ENCODE assay signal across 8 cellular contexts in genomic region chr6:157756708-157757429, GRCh38.
DNase-seq lines count a peak whose midpoint lies in the region; ATAC-seq and TF ChIP-seq lines count a peak whose summit lies in the region.

No MANE protein-coding gene starts in this region.

- ATAC-seq in HG03378 (IDR thresholded peaks at IDR 0.05; ENCODE audit: unreplicated experiment) = peak; percentile 30
- ATAC-seq in GM21515 (IDR thresholded peaks at IDR 0.05; ENCODE audit: unreplicated experiment) = no peak

- DNase-seq in D341Med (ENCODE audit: low spot score) = peak; percentile 89
- DNase-seq in NCI-H748 treated with DMSO at 0.1 percent for 48 hours (lab: John Stamatoyannopoulos, UW) = peak; percentile 78
- peak; percentile 91 for DNase-seq in activated CD4-positive, alpha-beta memory T cell treated with anti-CD3 and anti-CD28 coated beads for 36 hours
- DNase-seq in dorsolateral prefrontal cortex = peak; percentile 80 to 94 (median 92)
- peak; percentile 95 for DNase-seq in medulla oblongata (ENCODE audit: extremely low spot score)
- peak; percentile 51 for DNase-seq in stimulated activated CD8-positive, alpha-beta memory T cell treated with anti-CD3 and anti-CD28 coated beads, Interleukin-12 subunit alpha, Interleukin-12 subunit beta, amount 100 ng/mL, for 4 hours (ENCODE audit: low read depth)

- intact Hi-C loops in activated CD4-positive, alpha-beta memory T cell treated with anti-CD3 and anti-CD28 coated beads for 36 hours (cut with micrococcal nuclease) = loop anchor here (1.0 to 10.0 kb wide), 8 partner anchors 67 to 652 kb away; no protein-coding TSS in a partner anchor
- intact Hi-C loops in dorsolateral prefrontal cortex (cut with DNase I) = loop anchor here (2.0 to 10.0 kb wide), 8 partner anchors 65 to 432 kb away; partner anchors contain the start of genes SNX9 (in 1 of the 2) and TMEM242 (in 1 of the 2)

- peak overlapping the region in 35 of 59 donors; percentile 1 to 50 (median 26) for H3K4me3 ChIP-seq in dorsolateral prefrontal cortex

- no peaks in the 10 kb centered on the region for H3K27me3 ChIP-seq in dorsolateral prefrontal cortex

- H3K4me3 Mint-ChIP-seq in activated CD4-positive, alpha-beta memory T cell treated with anti-CD3 and anti-CD28 coated beads for 36 hours = peak overlapping the region; percentile 38

- H3K27me3 Mint-ChIP-seq in activated CD4-positive, alpha-beta memory T cell treated with anti-CD3 and anti-CD28 coated beads for 36 hours = no peaks in the 10 kb centered on the region

- H3K4me1 Mint-ChIP-seq in activated CD4-positive, alpha-beta memory T cell treated with anti-CD3 and anti-CD28 coated beads for 36 hours (ENCODE audit: low read depth) = peaks cover 92% of the 10 kb centered on the region

- POLR2A ChIA-PET in activated CD4-positive, alpha-beta memory T cell treated with anti-CD3 and anti-CD28 coated beads for 36 hours (lab: Charles Lee) = interaction anchor here (1.6 kb wide), 3 partner anchors 44 to 137 kb away, joined by 5 to 7 read pairs (median 6); no protein-coding TSS in a partner anchor

- H3K9me3 Mint-ChIP-seq in activated CD4-positive, alpha-beta memory T cell treated with anti-CD3 and anti-CD28 coated beads for 36 hours = peaks cover 4% of the 10 kb centered on the region

- peak; percentile 83 to 97 (median 90) for TF ChIP-seq CTCF in dorsolateral prefrontal cortex (IDR thresholded peaks at IDR 0.05 in 54 of 56, conservative IDR thresholded peaks at IDR 0.05 in 2 of 56; ENCODE audit: low read depth in 1 of 56, partially characterized antibody in 56 of 56)

- H3K27ac Mint-ChIP-seq in activated CD4-positive, alpha-beta memory T cell treated with anti-CD3 and anti-CD28 coated beads for 36 hours = peak overlapping the region; percentile 89

- CTCF ChIA-PET in activated CD4-positive, alpha-beta memory T cell treated with anti-CD3 and anti-CD28 coated beads for 36 hours (lab: Charles Lee) = interaction anchor here (0.6 to 11.7 kb wide), 41 partner anchors 7 to 442 kb away, joined by 3 to 172 read pairs (median 4); no protein-coding TSS in a partner anchor

- H3K36me3 Mint-ChIP-seq in activated CD4-positive, alpha-beta memory T cell treated with anti-CD3 and anti-CD28 coated beads for 36 hours = peaks cover 2% of the 10 kb centered on the region

- peak overlapping the region in 43 of 59 donors; percentile 5 to 81 (median 57) for H3K27ac ChIP-seq in dorsolateral prefrontal cortex
